ENCODE assay signal across 20 cellular contexts in the genomic region with DNA sequence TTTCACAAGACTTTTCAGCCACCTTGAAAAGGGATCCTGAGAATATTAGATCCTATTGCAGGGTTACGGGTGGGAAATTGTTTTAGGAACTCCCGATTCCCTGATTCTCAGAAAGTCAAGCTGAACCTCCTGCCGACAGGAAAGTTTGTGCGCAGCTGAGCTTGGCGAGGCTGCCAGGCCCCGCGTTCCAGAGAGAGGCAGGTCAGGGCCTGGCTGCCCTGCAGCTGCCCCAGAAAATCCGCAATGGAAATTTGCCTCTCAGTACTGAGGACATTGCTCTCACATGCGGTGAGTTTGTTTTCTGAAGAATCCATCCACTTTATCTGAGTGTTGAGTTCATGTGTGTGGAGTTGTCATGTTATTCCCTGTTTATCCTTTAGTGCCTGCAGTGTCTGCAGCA.
DNase-seq lines count a peak whose midpoint lies in the region; ATAC-seq, FAIRE-seq and TF ChIP-seq lines count a peak whose summit lies in the region.
"Had no signal": no experiment of that assay in that cellular context is flagged by ENCODE, and none has a peak within 500 bp of the region (broad histone marks: within the 10 kb centered on the region; RNA-seq: fewer than 3 reads in every experiment).

No MANE protein-coding gene starts in this region.

- intact Hi-C loops in HepG2 (cut with micrococcal nuclease; ENCODE audit: unreplicated experiment), result no loop called here
- intact Hi-C loops in right lobe of liver (cut with DNase I), result no loop called here
- intact Hi-C loops in sciatic nerve (cut with DNase I), result no loop called here
- intact Hi-C loops in CD4-positive, alpha-beta T cell (cut with DNase I, micrococcal nuclease), result no loop called here

- H3K9me3 ChIP-seq in HepG2 (ENCODE audit: low read length), result no peaks in the 10 kb centered on the region
- H3K9me3 ChIP-seq in right lobe of liver, result no peaks in the 10 kb centered on the region
- no peaks in the 10 kb centered on the region for H3K9me3 ChIP-seq in CD4-positive, alpha-beta T cell (ENCODE audit: control insufficient read depth, low read length)

- peaks cover 17% of the 10 kb centered on the region for H3K4me1 Mint-ChIP-seq in memory B cell
- peaks cover 9% of the 10 kb centered on the region for H3K4me1 Mint-ChIP-seq in CD4-positive, alpha-beta T cell (ENCODE audit: low read depth)
- H3K4me1 Mint-ChIP-seq: H9 had no signal

- H3K4me3 Mint-ChIP-seq in memory B cell, result no peak overlapping the region
- no peak overlapping the region for H3K4me3 Mint-ChIP-seq in CD4-positive, alpha-beta T cell
- H3K4me3 Mint-ChIP-seq: B cell; CD8-positive, alpha-beta memory T cell; H9 had no signal

- WGBS in HepG2 (ENCODE audit: low lambda C conversion rate), result 54% methylated on average over 9 of the region's 9 CpGs
- WGBS in right lobe of liver (ENCODE audit: insufficient coverage, low coverage, low lambda C conversion rate, missing lambda C conversion rate), result 49% methylated on average over 6 of the region's 9 CpGs

- ATAC-seq in HepG2, result no peak
- ATAC-seq in right lobe of liver, result no peak
- ATAC-seq in memory B cell (ENCODE audit: low read depth), result no peak
- ATAC-seq in sciatic nerve, result peak; percentile 92
- ATAC-seq in CD4-positive, alpha-beta T cell (ENCODE audit: poor library complexity), result no peak
- ATAC-seq: GM12878 had no signal

- POLR2A ChIA-PET in HepG2 (lab: Yijun Ruan, JAX), result no interaction called here
- POLR2A ChIA-PET in CD4-positive, alpha-beta T cell (lab: Charles Lee), result no interaction called here

- TF ChIP-seq EP300 in HepG2 (IDR thresholded peaks at IDR 0.05; ENCODE audit: low read depth in 2 of 2, low read length in 2 of 2), result no peak
- TF ChIP-seq EP300 in HepG2 (CRISPR knock-in tag; IDR thresholded peaks at IDR 0.05; ENCODE audit: borderline replicate concordance), result no peak

- no peaks in the 10 kb centered on the region for H3K79me2 ChIP-seq in HepG2 (ENCODE audit: insufficient read depth, low read length)

- BruUV-seq in HepG2 (replicated peaks; lab: Mats Ljungman, UMichigan), result no TSS peak

- H3K27me3 Mint-ChIP-seq in memory B cell, result no peaks in the 10 kb centered on the region
- H3K27me3 Mint-ChIP-seq in CD4-positive, alpha-beta T cell, result no peaks in the 10 kb centered on the region
- H3K27me3 Mint-ChIP-seq: B cell had no signal

- H2AFZ ChIP-seq in HepG2 (ENCODE audit: low read length), result no peak overlapping the region

- in situ Hi-C loops in HepG2 (cut with HindIII; ENCODE audit: extremely low pct_ligation_motif_present, low pct_unique_long_range_greater_than_20kb), result no loop called here

- H3K4me2 ChIP-seq in HepG2 (ENCODE audit: low read depth, low read length), result no peak overlapping the region
- H3K4me2 ChIP-seq: BLaER1 treated with 17β-estradiol and CSF1 and Interleukin-3, amounts not matched to agents 10 nM and 100 nM had no signal

- H3K27me3 ChIP-seq in HepG2 (ENCODE audit: control insufficient read depth in 1 of 2, insufficient read depth in 2 of 2, low read length in 2 of 2), result peaks cover 4 to 42% of the 10 kb centered on the region in 2 experiments; a peak in 4 of 5 replicates
- no peaks in the 10 kb centered on the region for H3K27me3 ChIP-seq in right lobe of liver
- no peaks in the 10 kb centered on the region for H3K27me3 ChIP-seq in CD4-positive, alpha-beta T cell (ENCODE audit: control insufficient read depth, insufficient read depth, low read length)
- H3K27me3 ChIP-seq: BLaER1 treated with 17β-estradiol and CSF1 and Interleukin-3, amounts not matched to agents 10 nM and 100 nM had no signal

- CTCF ChIA-PET in HepG2 (lab: Yijun Ruan, JAX; ENCODE audit: low intra/inter-chr PET ratio, low total read pairs), result no interaction called here
- CTCF ChIA-PET in CD4-positive, alpha-beta T cell (lab: Charles Lee), result no interaction called here

- no peak for TF ChIP-seq CTCF in HepG2 (CRISPR knock-in tag; IDR thresholded peaks at IDR 0.05)
- no peak for TF ChIP-seq CTCF in right lobe of liver (IDR thresholded peaks at IDR 0.05)
- no peak for TF ChIP-seq CTCF in CD4-positive, alpha-beta T cell (IDR thresholded peaks at IDR 0.05)

- H3K36me3 Mint-ChIP-seq in memory B cell, result no peaks in the 10 kb centered on the region
- H3K36me3 Mint-ChIP-seq in CD4-positive, alpha-beta T cell (ENCODE audit: low read depth), result no peaks in the 10 kb centered on the region
- H3K36me3 Mint-ChIP-seq: CD8-positive, alpha-beta memory T cell had no signal

- H3K27ac ChIP-seq in HepG2 (ENCODE audit: extremely low read length, insufficient read depth, low read length) (no peak overlapping the region), right lobe of liver (no peak overlapping the region)
- H3K27ac ChIP-seq in CD4-positive, alpha-beta T cell (ENCODE audit: low read depth, low read length), result no peak overlapping the region
- H3K27ac ChIP-seq: BLaER1 treated with 17β-estradiol and CSF1 and Interleukin-3, amounts not matched to agents 10 nM and 100 nM had no signal

- H3K9ac ChIP-seq in HepG2 (ENCODE audit: insufficient read depth, low read depth, low read length), result no peak overlapping the region
- H3K9ac ChIP-seq: BLaER1 treated with 17β-estradiol and CSF1 and Interleukin-3, amounts not matched to agents 10 nM and 100 nM had no signal

- no peaks in the 10 kb centered on the region for H3K4me1 ChIP-seq in HepG2 (ENCODE audit: insufficient read depth, low read length)
- no peaks in the 10 kb centered on the region for H3K4me1 ChIP-seq in right lobe of liver

- peak overlapping the region; percentile 35 for H3K27ac Mint-ChIP-seq in memory B cell
- H3K27ac Mint-ChIP-seq in CD4-positive, alpha-beta T cell, result no peak overlapping the region
- H3K27ac Mint-ChIP-seq: B cell, H9 had no signal

- no peak for DNase-seq in HepG2 (ENCODE audit: low spot score)
- no peak for DNase-seq in right lobe of liver
- DNase-seq in memory B cell (ENCODE audit: low spot score in 2 of 2), result no peak
- peak; percentile 60 for DNase-seq in sciatic nerve (ENCODE audit: low spot score)
- DNase-seq in 8988T, result no peak
- DNase-seq in NCI-H187 treated with DMSO at 0.1 percent for 48 hours (lab: John Stamatoyannopoulos, UW), result no peak
- DNase-seq in NCI-H226, result no peak
- DNase-seq in CD4-positive, alpha-beta T cell, result no peak
- DNase-seq: CD8-positive, alpha-beta memory T cell; COR-L47; DMS 273 treated with DMSO at 0.1 percent for 48 hours; DMS53; DND-41; EL; H9 had no signal

- TF ChIP-seq POLR2A in HepG2 (IDR thresholded peaks at IDR 0.05; ENCODE audit: insufficient read depth in 1 of 2, low read depth in 2 of 2, low read length in 2 of 2) (no peak), right lobe of liver (IDR thresholded peaks at IDR 0.05) (no peak)

- TF ChIP-seq RAD21 in HepG2 (CRISPR knock-in tag; IDR thresholded peaks at IDR 0.05), result no peak

- H3K36me3 ChIP-seq in HepG2 (replicated peaks in 1 of 2; ENCODE audit: control insufficient read depth in 1 of 2, insufficient read depth in 2 of 2, low read length in 2 of 2) (no peaks in the 10 kb centered on the region), right lobe of liver (no peaks in the 10 kb centered on the region)
- H3K36me3 ChIP-seq: BLaER1 treated with 17β-estradiol and CSF1 and Interleukin-3, amounts not matched to agents 10 nM and 100 nM had no signal

- no peaks in the 10 kb centered on the region for H3K9me3 Mint-ChIP-seq in memory B cell
- no peaks in the 10 kb centered on the region for H3K9me3 Mint-ChIP-seq in CD4-positive, alpha-beta T cell
- H3K9me3 Mint-ChIP-seq: CD8-positive, alpha-beta memory T cell had no signal

- FAIRE-seq in HepG2 (lab: Jason Lieb, UNC), result no peak
- FAIRE-seq: GM12878, H1, HTR-8/SVneo had no signal

- H4K20me1 ChIP-seq in HepG2 (ENCODE audit: insufficient read depth, low read length), result no peaks in the 10 kb centered on the region

- H3K4me3 ChIP-seq in HepG2 (replicated peaks in 1 of 3; ENCODE audit: insufficient read depth in 1 of 3, low read depth in 2 of 3, low read length in 3 of 3), result no peak overlapping the region
- no peak overlapping the region for H3K4me3 ChIP-seq in right lobe of liver
- H3K4me3 ChIP-seq: BLaER1 treated with 17β-estradiol and CSF1 and Interleukin-3, amounts not matched to agents 10 nM and 100 nM; GM12878 had no signal

TF ChIP-seq in HepG2, 621 proteins besides CTCF, POLR2A, EP300 and RAD21:
- TF ChIP-seq HNRNPLL (IDR thresholded peaks at IDR 0.05; ENCODE audit: low read depth, low read length, poor library complexity, severe bottlenecking) (peak; percentile 5), ZNF678 (CRISPR knock-in tag; IDR thresholded peaks at IDR 0.05) (no peak)
- TF ChIP-seq, protein P1, sequence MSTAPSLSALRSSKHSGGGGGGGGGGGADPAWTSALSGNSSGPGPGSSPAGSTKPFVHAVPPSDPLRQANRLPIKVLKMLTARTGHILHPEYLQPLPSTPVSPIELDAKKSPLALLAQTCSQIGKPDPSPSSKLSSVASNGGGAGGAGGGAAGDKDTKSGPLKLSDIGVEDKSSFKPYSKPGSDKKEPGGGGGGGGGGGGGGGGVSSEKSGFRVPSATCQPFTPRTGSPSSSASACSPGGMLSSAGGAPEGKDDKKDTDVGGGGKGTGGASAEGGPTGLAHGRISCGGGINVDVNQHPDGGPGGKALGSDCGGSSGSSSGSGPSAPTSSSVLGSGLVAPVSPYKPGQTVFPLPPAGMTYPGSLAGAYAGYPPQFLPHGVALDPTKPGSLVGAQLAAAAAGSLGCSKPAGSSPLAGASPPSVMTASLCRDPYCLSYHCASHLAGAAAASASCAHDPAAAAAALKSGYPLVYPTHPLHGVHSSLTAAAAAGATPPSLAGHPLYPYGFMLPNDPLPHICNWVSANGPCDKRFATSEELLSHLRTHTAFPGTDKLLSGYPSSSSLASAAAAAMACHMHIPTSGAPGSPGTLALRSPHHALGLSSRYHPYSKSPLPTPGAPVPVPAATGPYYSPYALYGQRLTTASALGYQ (CRISPR knock-in tag; IDR thresholded peaks at IDR 0.05), result no peak
TF ChIP-seq in HepG2: peak in this region for 1.
